In genomic region chr1:25641931-25642611, GRCh38 we compare ENCODE assay signal across 11 cellular contexts. TPM values are rescaled to one million over a fixed set of nuclear protein-coding genes. Genes with fewer than 3 reads are reported as not detected.
DNase-seq lines count a peak whose midpoint lies in the region; ATAC-seq, FAIRE-seq and TF ChIP-seq lines count a peak whose summit lies in the region.
"Had no signal": no experiment of that assay in that cellular context is flagged by ENCODE, and none has a peak within 500 bp of the region (broad histone marks: within the 10 kb centered on the region; RNA-seq: fewer than 3 reads in every experiment).

No MANE protein-coding gene starts in this region.

- no peak overlapping the region for H2AFZ ChIP-seq in HepG2 (ENCODE audit: low read length)
- no peak overlapping the region for H2AFZ ChIP-seq in astrocyte (ENCODE audit: low read depth, low read length)

- ATAC-seq in HepG2: no peak
- ATAC-seq in aorta (ENCODE audit: low FRiP score): peak; percentile 54

- 30% methylated on average over 8 of the region's 8 CpGs for WGBS in liver
- 18% methylated on average over 8 of the region's 8 CpGs for WGBS in HepG2 (ENCODE audit: low lambda C conversion rate)
- 45 to 54% methylated on average over 8 of the region's 8 CpGs for WGBS in lower leg skin, 2 donors
- 47 to 49% methylated on average over 8 of the region's 8 CpGs for WGBS in aorta, 2 donors

- H3K36me3 ChIP-seq in liver (ENCODE audit: control insufficient read depth in 4 of 4, insufficient read depth in 3 of 4, low read depth in 1 of 4, low read length in 3 of 4) (no peaks in the 10 kb centered on the region), HepG2 (replicated peaks in 1 of 2; ENCODE audit: control insufficient read depth in 1 of 2, insufficient read depth in 2 of 2, low read length in 2 of 2) (no peaks in the 10 kb centered on the region), astrocyte (ENCODE audit: insufficient read depth, low read length) (no peaks in the 10 kb centered on the region), aorta (ENCODE audit: control insufficient read depth in 1 of 2, insufficient read depth in 2 of 2, low read length in 1 of 2) (no peaks in the 10 kb centered on the region)
- H3K36me3 ChIP-seq: HAP-1 had no signal

- TF ChIP-seq EP300 in HepG2 (IDR thresholded peaks at IDR 0.05; ENCODE audit: low read depth in 2 of 2, low read length in 2 of 2): no peak
- TF ChIP-seq EP300 in HepG2 (CRISPR knock-in tag; IDR thresholded peaks at IDR 0.05; ENCODE audit: borderline replicate concordance): no peak

- H3K4me1 ChIP-seq in liver (ENCODE audit: control insufficient read depth in 4 of 4, insufficient read depth in 4 of 4, low read length in 3 of 4) (peaks cover 7 to 14% (median 9%) of the 10 kb centered on the region in 4 donors), HepG2 (ENCODE audit: insufficient read depth, low read length) (no peaks in the 10 kb centered on the region), astrocyte (ENCODE audit: insufficient read depth, low read length) (no peaks in the 10 kb centered on the region), aorta (ENCODE audit: control insufficient read depth in 1 of 2, insufficient read depth in 2 of 2, low read length in 2 of 2) (no peaks in the 10 kb centered on the region)
- H3K4me1 ChIP-seq: HAP-1 had no signal

- H3K27ac ChIP-seq in liver (ENCODE audit: low read depth in 1 of 2, low read length in 2 of 2): peak overlapping the region; percentile 1 to 36
- H3K27ac ChIP-seq in HepG2 (ENCODE audit: extremely low read length, insufficient read depth, low read length): no peak overlapping the region
- no peak overlapping the region for H3K27ac ChIP-seq in astrocyte (ENCODE audit: low read depth, low read length)
- H3K27ac ChIP-seq in aorta (ENCODE audit: low read depth in 1 of 2, low read length in 2 of 2): no peak overlapping the region
- H3K27ac ChIP-seq: VCaP had no signal

- H3K4me2 ChIP-seq in HepG2 (ENCODE audit: low read depth, low read length): no peak overlapping the region
- H3K4me2 ChIP-seq in astrocyte (ENCODE audit: low read length): no peak overlapping the region

- H3K27ac Mint-ChIP-seq in astrocyte (ENCODE audit: unreplicated experiment): no peak overlapping the region

- no peaks in the 10 kb centered on the region for H3K4me1 Mint-ChIP-seq in astrocyte (ENCODE audit: low read depth, unreplicated experiment)

- H3K4me3 Mint-ChIP-seq in astrocyte (ENCODE audit: unreplicated experiment): no peak overlapping the region

- H3K27me3 ChIP-seq in liver (ENCODE audit: control insufficient read depth in 4 of 4, insufficient read depth in 4 of 4, low read length in 3 of 4) (no peaks in the 10 kb centered on the region), HepG2 (ENCODE audit: control insufficient read depth in 1 of 2, insufficient read depth in 2 of 2, low read length in 2 of 2) (peaks cover 1 to 30% of the 10 kb centered on the region in 2 experiments; a peak in 3 of 5 replicates), astrocyte (ENCODE audit: insufficient read depth, low read length) (peaks cover 42% of the 10 kb centered on the region), aorta (ENCODE audit: control insufficient read depth in 1 of 2, insufficient read depth in 2 of 2, low read length in 1 of 2) (no peaks in the 10 kb centered on the region)

- in situ Hi-C loops in HepG2 (cut with HindIII; ENCODE audit: extremely low pct_ligation_motif_present, low pct_unique_long_range_greater_than_20kb): no loop called here

- peaks cover 43% of the 10 kb centered on the region for H3K27me3 Mint-ChIP-seq in astrocyte (ENCODE audit: low read depth, unreplicated experiment)

- DNase-seq in HepG2 (ENCODE audit: low spot score) (no peak), astrocyte (ENCODE audit: low read depth) (peak; percentile 47), lower leg skin (ENCODE audit: low spot score in 2 of 2) (peak; percentile 39 to 91), aorta (no peak), HuH-7.5 (ENCODE audit: low spot score) (no peak), GM12891 (ENCODE audit: insufficient read length, low spot score) (no peak), SIG-M5 (lab: John Stamatoyannopoulos, UW) (no peak)
- DNase-seq: NCI-H1930 had no signal

- FAIRE-seq in HepG2 (lab: Jason Lieb, UNC) (no peak), astrocyte (lab: Jason Lieb, UNC) (no peak), GM12891 (lab: Jason Lieb, UNC) (no peak)

- H3K9me3 Mint-ChIP-seq in astrocyte (ENCODE audit: unreplicated experiment): peaks cover 3% of the 10 kb centered on the region

- CTCF ChIA-PET in HepG2 (lab: Yijun Ruan, JAX; ENCODE audit: low intra/inter-chr PET ratio, low total read pairs): no interaction called here

- POLR2A ChIA-PET in HepG2 (lab: Yijun Ruan, JAX): no interaction called here

- H3K4me3 ChIP-seq in liver (ENCODE audit: low read depth in 1 of 3, low read length in 3 of 3) (no peak overlapping the region), HepG2 (replicated peaks in 1 of 3; ENCODE audit: insufficient read depth in 1 of 3, low read depth in 2 of 3, low read length in 3 of 3) (no peak overlapping the region), astrocyte (ENCODE audit: insufficient read depth, low read depth, low read length) (no peak overlapping the region), lower leg skin (ENCODE audit: low read depth, poor library complexity, severe bottlenecking) (no peak overlapping the region), aorta (ENCODE audit: low read length in 2 of 2) (no peak overlapping the region)
- H3K4me3 ChIP-seq: HAP-1 had no signal

- no peaks in the 10 kb centered on the region for H3K36me3 Mint-ChIP-seq in astrocyte (ENCODE audit: low read depth, unreplicated experiment)

- BruUV-seq in HepG2 (replicated peaks; lab: Mats Ljungman, UMichigan): no TSS peak

- TF ChIP-seq CTCF in liver (IDR thresholded peaks at IDR 0.05; ENCODE audit: low read depth, low read length, missing input control): peak; percentile 4
- TF ChIP-seq CTCF in HepG2 (CRISPR knock-in tag; IDR thresholded peaks at IDR 0.05): no peak
- TF ChIP-seq CTCF in astrocyte (IDR thresholded peaks at IDR 0.05; ENCODE audit: insufficient read depth, low read depth, low read length): no peak
- TF ChIP-seq CTCF in lower leg skin (IDR thresholded peaks at IDR 0.05): no peak

- H3K9me3 ChIP-seq in liver (ENCODE audit: control insufficient read depth in 4 of 4, low read length in 3 of 4) (no peaks in the 10 kb centered on the region), HepG2 (ENCODE audit: low read length) (no peaks in the 10 kb centered on the region), astrocyte (ENCODE audit: insufficient read depth, low read depth, low read length) (no peaks in the 10 kb centered on the region), aorta (ENCODE audit: control insufficient read depth, low read length) (no peaks in the 10 kb centered on the region)

- H3K9ac ChIP-seq in liver (ENCODE audit: low read depth in 1 of 2, low read length in 2 of 2): no peak overlapping the region
- H3K9ac ChIP-seq in HepG2 (ENCODE audit: insufficient read depth, low read depth, low read length): no peak overlapping the region
- no peak overlapping the region for H3K9ac ChIP-seq in astrocyte (ENCODE audit: low read length)

- TF ChIP-seq RAD21 in liver (IDR thresholded peaks at IDR 0.05) (peak; percentile 14 to 48), HepG2 (CRISPR knock-in tag; IDR thresholded peaks at IDR 0.05) (no peak)

- intact Hi-C loops in HepG2 (cut with micrococcal nuclease; ENCODE audit: unreplicated experiment) (no loop called here), lower leg skin (cut with DNase I; ENCODE audit: low total_unique reads) (no loop called here), aorta (cut with DNase I) (no loop called here)

- H3K79me2 ChIP-seq in HepG2 (ENCODE audit: insufficient read depth, low read length) (no peaks in the 10 kb centered on the region), astrocyte (ENCODE audit: insufficient read depth, low read length) (no peaks in the 10 kb centered on the region)

- H4K20me1 ChIP-seq in HepG2 (ENCODE audit: insufficient read depth, low read length) (no peaks in the 10 kb centered on the region), astrocyte (ENCODE audit: insufficient read depth, low read length) (no peaks in the 10 kb centered on the region)

- TF ChIP-seq POLR2A in HepG2 (IDR thresholded peaks at IDR 0.05; ENCODE audit: insufficient read depth in 1 of 2, low read depth in 2 of 2, low read length in 2 of 2) (no peak), lower leg skin (IDR thresholded peaks at IDR 0.05) (no peak), GM12891 (IDR thresholded peaks at IDR 0.05; ENCODE audit: low read depth, low read length) (no peak)

TF ChIP-seq in liver, 16 proteins besides CTCF, POLR2A, EP300 and RAD21 (continues in another document):
- no peak for TF ChIP-seq JUND (IDR thresholded peaks at IDR 0.05)

TF ChIP-seq in GM12891, 5 proteins besides CTCF, POLR2A, EP300 and RAD21 (continues in another document):
- TF ChIP-seq POU2F2 (IDR thresholded peaks at IDR 0.05; ENCODE audit: low read depth, low read length): no peak

RNA-seq across cellular contexts. Expression of gene MAN1C1, which starts 25.5 kb away (rescaled TPM):
- total RNA-seq in liver (1 to 10 TPM; 6.3 to 9.3 TPM), HepG2 (2016; rRNA removed; fragmentation: Illumina TruSeq; extraction: Trizol) (0.15 and 0.49 TPM in 2 replicates), astrocyte (0.86 and 1.6 TPM in 2 replicates), lower leg skin (1 to 10 TPM; 5.9 to 7.3 (median 6.6) TPM), aorta (10 to 100 TPM; 13.5 to 32.2 TPM)
- polyA plus RNA-seq in liver (10 to 100 TPM in 1 of 2 donors, 1 to 10 TPM in 1; 6.9 to 16.0 TPM), HepG2 (2011; rRNA removed) (0.18 and 0.39 TPM in 2 replicates), aorta (10 to 100 TPM in 1 of 2 donors, 1 to 10 TPM in 1; 2.8 to 15.5 TPM)
- total RNA-seq in HepG2 (2016; cell fraction: cytosol; rRNA removed; fragmentation: Illumina TruSeq; extraction: Trizol; ENCODE audit: low read depth): 0.26 and 0.30 TPM in 2 replicates
- total RNA-seq in HepG2 (2016; cell fraction: insoluble cytoplasmic fraction; rRNA removed; fragmentation: Illumina TruSeq; extraction: Trizol): 0.32 and 0.39 TPM in 2 replicates
- 0.31 and 0.69 TPM in 2 replicates for total RNA-seq in HepG2 (2016; cell fraction: membrane; rRNA removed; fragmentation: Illumina TruSeq; extraction: Trizol)
- 0.25 and 0.50 TPM in 2 replicates for total RNA-seq in HepG2 (2016; cell fraction: nucleus; rRNA removed; fragmentation: Illumina TruSeq; extraction: Trizol)
- 0.30 and 0.31 TPM in 2 replicates for polyA plus RNA-seq in HepG2 (2011; cell fraction: cytosol; rRNA removed)
- polyA plus RNA-seq in HepG2 (2011; cell fraction: nucleus; rRNA removed): 0.23 and 0.45 TPM in 2 replicates
- 0.08 and 0.34 TPM in 2 replicates for polyA plus RNA-seq in HepG2 (2012)
- polyA plus RNA-seq in HepG2 (2016; cell fraction: cytosol; fragmentation: Illumina TruSeq; extraction: Trizol; ENCODE audit: low read depth): 0.11 and 0.33 TPM in 2 replicates
- 0.90 and 1.0 TPM in 2 replicates for polyA plus RNA-seq in HepG2 (2016; cell fraction: insoluble cytoplasmic fraction; fragmentation: Illumina TruSeq; extraction: Trizol; ENCODE audit: low read depth)
- 0.25 and 0.31 TPM in 2 replicates for polyA plus RNA-seq in HepG2 (2016; cell fraction: membrane; fragmentation: Illumina TruSeq; extraction: Trizol; ENCODE audit: low read depth)
- polyA plus RNA-seq in HepG2 (2016; cell fraction: nucleus; fragmentation: Illumina TruSeq; extraction: Trizol; ENCODE audit: insufficient read depth, low read depth): 0.79 TPM in 1 of 2 replicates, not detected in the other
- 0.16 and 0.40 TPM in 2 replicates for polyA minus RNA-seq in HepG2 (2011; rRNA and poly(A)+ RNA removed; ENCODE audit: low replicate concordance)
- polyA minus RNA-seq in HepG2 (2011; cell fraction: cytosol; rRNA and poly(A)+ RNA removed): not detected in 2 replicates
- polyA minus RNA-seq in HepG2 (2011; cell fraction: nucleus; rRNA and poly(A)+ RNA removed): 0.26 TPM in 1 of 2 replicates, not detected in the other
- polyA plus RNA-seq in GM12891 (2012; ENCODE audit: low read depth, missing spikeins): 0.94 TPM

Comparison
In these comparisons a context has a peak if more than half of its experiments do, and no peak if none do; other contexts are left out.
1. H3K27ac ChIP-seq: peak in liver (2 of 2); none in HepG2 (single experiment), astrocyte (single experiment) and aorta (0 of 2).
2. DNase-seq: peak in astrocyte (single experiment) and lower leg skin (2 of 2); none in HepG2 (single experiment), aorta (0 of 2), HuH-7.5 (single experiment), GM12891 (single experiment) and SIG-M5 (single experiment).